1 cellular context compared by ENCODE assay signal in genomic region chr12:104286538-104287482, GRCh38.
TF ChIP-seq lines count a peak whose summit lies in the region.

No MANE protein-coding gene starts in this region.

TF ChIP-seq in A549, 52 proteins besides CTCF, POLR2A, EP300 and RAD21 (continued from another document):
- 0 out of 3 replicates have a peak, but pooled peaks have one; percentile 7 for TF ChIP-seq SMC3 (IDR thresholded peaks at IDR 0.05)
- TF ChIP-seq PHF8 (IDR thresholded peaks at IDR 0.05; ENCODE audit: borderline replicate concordance, low read depth), result peak; percentile 69; the same call in 1 of the 2 replicates
- peak; percentile 81; the same call in 1 of the 2 replicates for TF ChIP-seq JUNB (IDR thresholded peaks at IDR 0.05)
- peak; percentile 41; the same call in 1 of the 2 replicates for TF ChIP-seq MAZ (IDR thresholded peaks at IDR 0.05; ENCODE audit: borderline replicate concordance, low read depth, low read length)
- TF ChIP-seq SREBF2 (IDR thresholded peaks at IDR 0.05), result no peak
- TF ChIP-seq NR3C1 (IDR thresholded peaks at IDR 0.05), result no peak
- TF ChIP-seq EHF (CRISPR knock-in tag; IDR thresholded peaks at IDR 0.05), result 0 out of 2 replicates have a peak, but pooled peaks have one; percentile 33
- TF ChIP-seq BHLHE40 (IDR thresholded peaks at IDR 0.05; ENCODE audit: low read depth, low read length), result peak; percentile 68; the same call in 1 of the 2 replicates
- 0 out of 2 replicates have a peak, but pooled peaks have one; percentile 51 for TF ChIP-seq POLR2AphosphoS2 (conservative IDR thresholded peaks at IDR 0.05; ENCODE audit: low read length)
- peak; percentile 91 to 98 for TF ChIP-seq JUN (IDR thresholded peaks at IDR 0.05)
TF ChIP-seq in A549: peak in this region for 24.
